In the genomic region with DNA sequence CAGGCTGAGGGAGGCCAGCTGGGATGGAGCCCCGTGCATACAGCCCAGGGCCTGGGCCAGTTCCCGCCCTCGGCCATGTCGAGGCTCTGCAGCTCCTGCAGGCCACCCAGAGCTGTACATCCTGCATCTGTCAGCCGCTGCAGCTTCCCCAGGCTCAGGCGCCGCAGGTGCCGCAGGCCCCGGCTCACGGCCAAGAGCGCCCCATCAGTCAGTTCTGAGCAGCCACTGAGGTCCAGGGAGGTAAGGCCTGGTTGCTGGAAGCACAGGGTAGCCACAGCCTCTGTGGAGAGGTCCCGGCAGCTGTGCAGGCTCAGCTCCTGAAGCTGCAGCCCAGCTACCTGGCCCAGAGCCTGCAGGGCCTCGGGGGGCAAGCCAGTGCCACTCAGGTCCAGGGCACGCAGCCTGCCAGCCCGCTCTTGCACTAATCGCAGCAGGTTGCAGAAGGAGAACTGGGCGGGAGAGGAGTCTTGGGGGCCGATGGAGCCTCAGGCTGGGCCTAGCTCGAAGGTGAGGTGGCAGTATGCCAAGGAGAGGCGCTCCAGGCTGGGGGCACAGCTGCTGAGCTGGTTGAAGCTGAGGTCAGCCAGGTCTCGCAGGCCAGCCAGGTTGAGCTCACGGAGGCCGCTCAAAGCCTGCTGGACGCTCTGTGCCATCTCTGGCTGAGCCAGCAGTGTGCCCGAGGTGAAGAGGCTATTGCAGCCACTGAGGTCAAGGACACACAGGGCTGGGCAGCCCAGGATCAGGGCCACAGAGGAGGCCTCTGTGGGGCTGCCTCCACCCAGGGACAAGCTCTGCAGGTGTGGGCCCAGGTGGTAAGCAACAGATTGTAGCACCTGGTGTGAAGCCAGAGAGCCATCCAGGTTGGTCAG, we compare ENCODE assay signal across 18 cellular contexts. TPM values are rescaled to one million over a fixed set of nuclear protein-coding genes. Genes with fewer than 3 reads are reported as not detected.
DNase-seq lines count a peak whose midpoint lies in the region; ATAC-seq and FAIRE-seq lines count a peak whose summit lies in the region.
"Had no signal": no experiment of that assay in that cellular context is flagged by ENCODE, and none has a peak within 500 bp of the region (broad histone marks: within the 10 kb centered on the region; RNA-seq: fewer than 3 reads in every experiment).

No MANE protein-coding gene starts in this region.

- H3K27ac Mint-ChIP-seq in activated CD4-positive, alpha-beta T cell treated with anti-CD3 and anti-CD28 coated beads, Interleukin-2, amount 10 ng/mL, durations not matched to agents 24 days and 14 days: peak overlapping the region; percentile 20

- no peak for FAIRE-seq in GM19239 (lab: Jason Lieb, UNC)

- no peaks in the 10 kb centered on the region for H3K9me3 ChIP-seq in SJCRH30 (replicated peaks)

- no peaks in the 10 kb centered on the region for H3K4me1 Mint-ChIP-seq in activated CD4-positive, alpha-beta T cell treated with anti-CD3 and anti-CD28 coated beads, Interleukin-2, amount 10 ng/mL, durations not matched to agents 24 days and 14 days

- H3K27me3 Mint-ChIP-seq in activated CD4-positive, alpha-beta T cell treated with anti-CD3 and anti-CD28 coated beads, Interleukin-2, amount 10 ng/mL, durations not matched to agents 24 days and 14 days: no peaks in the 10 kb centered on the region

- ATAC-seq in GM21423 (IDR thresholded peaks at IDR 0.05; ENCODE audit: unreplicated experiment) (no peak), GM21515 (IDR thresholded peaks at IDR 0.05; ENCODE audit: unreplicated experiment) (no peak)
- ATAC-seq: Panc1 had no signal

- no peak overlapping the region for H3K27ac ChIP-seq in SJCRH30
- H3K27ac ChIP-seq: C4-2B had no signal

- H3K36me3 ChIP-seq in SJCRH30: 0 out of 2 replicates have a peak, but pooled peaks cover 3% of the 10 kb centered on the region

- intact Hi-C loops in activated CD4-positive, alpha-beta T cell treated with anti-CD3 and anti-CD28 coated beads, Interleukin-2, amount 10 ng/mL, durations not matched to agents 24 days and 14 days (cut with micrococcal nuclease): no loop called here

- no peaks in the 10 kb centered on the region for H3K27me3 ChIP-seq in SJCRH30

- no peaks in the 10 kb centered on the region for H3K9me3 Mint-ChIP-seq in activated CD4-positive, alpha-beta T cell treated with anti-CD3 and anti-CD28 coated beads, Interleukin-2, amount 10 ng/mL, durations not matched to agents 24 days and 14 days

- H3K4me3 ChIP-seq in SJCRH30: no peak overlapping the region

- peaks cover 4% of the 10 kb centered on the region for H3K36me3 Mint-ChIP-seq in activated CD4-positive, alpha-beta T cell treated with anti-CD3 and anti-CD28 coated beads, Interleukin-2, amount 10 ng/mL, durations not matched to agents 24 days and 14 days (ENCODE audit: low read depth)

- no peak overlapping the region for H3K4me3 Mint-ChIP-seq in activated CD4-positive, alpha-beta T cell treated with anti-CD3 and anti-CD28 coated beads, Interleukin-2, amount 10 ng/mL, durations not matched to agents 24 days and 14 days

- peaks cover 5% of the 10 kb centered on the region; the same call in 1 of the 2 replicates for H3K4me1 ChIP-seq in SJCRH30

- DNase-seq in activated CD4-positive, alpha-beta T cell treated with anti-CD3 and anti-CD28 coated beads, Interleukin-2, amount 10 ng/mL, durations not matched to agents 24 days and 14 days: no peak
- no peak for DNase-seq in activated CD4-positive, alpha-beta T cell treated with anti-CD3 and anti-CD28 coated beads, Interleukin-2, amount 50 U/mL, for 4 hours
- DNase-seq in SJCRH30: peak; percentile 51 to 57
- peak; percentile 47 for DNase-seq in iPS-NIHi11 (ENCODE audit: low spot score)
- no peak for DNase-seq in GM19239 (ENCODE audit: insufficient read length, low spot score)
- DNase-seq: DMS153, HCEC 1CT, IMR-90, NCI-H1417 treated with DMSO at 0.1 percent for 48 hours, NCI-H2029, NCI-H2171 treated with DMSO at 0.1 percent for 48 hours, NCI-H748 treated with DMSO at 0.1 percent for 48 hours, SHP77 had no signal

RNA-seq across cellular contexts. Expression of gene ELMO3, which starts 11.4 kb away (rescaled TPM):
- total RNA-seq in activated CD4-positive, alpha-beta T cell treated with anti-CD3 and anti-CD28 coated beads, Interleukin-2, amount 10 ng/mL, durations not matched to agents 24 days and 14 days: 8.2 and 8.7 TPM in 2 replicates
- total RNA-seq in SJCRH30 (2014; rRNA removed; shearing (Covaris generic)): 0.84 and 1.8 TPM in 2 replicates

RNA-seq across cellular contexts. Expression of gene TMEM208, which starts 16.6 kb away (rescaled TPM):
- 65.0 and 65.6 TPM in 2 replicates for total RNA-seq in activated CD4-positive, alpha-beta T cell treated with anti-CD3 and anti-CD28 coated beads, Interleukin-2, amount 10 ng/mL, durations not matched to agents 24 days and 14 days
- total RNA-seq in SJCRH30 (2014; rRNA removed; shearing (Covaris generic)): 32.1 and 33.0 TPM in 2 replicates

RNA-seq across cellular contexts. Expression of gene E2F4, which starts 18.3 kb away (rescaled TPM):
- total RNA-seq in activated CD4-positive, alpha-beta T cell treated with anti-CD3 and anti-CD28 coated beads, Interleukin-2, amount 10 ng/mL, durations not matched to agents 24 days and 14 days: 165 and 166 TPM in 2 replicates
- 134 and 141 TPM in 2 replicates for total RNA-seq in SJCRH30 (2014; rRNA removed; shearing (Covaris generic))

RNA-seq across cellular contexts. Expression of gene EXOC3L1, which starts 20.4 kb away (rescaled TPM):
- 0.12 TPM in 1 of 2 replicates, not detected in the other for total RNA-seq in activated CD4-positive, alpha-beta T cell treated with anti-CD3 and anti-CD28 coated beads, Interleukin-2, amount 10 ng/mL, durations not matched to agents 24 days and 14 days
- total RNA-seq in SJCRH30 (2014; rRNA removed; shearing (Covaris generic)): 1.5 and 2.0 TPM in 2 replicates
- total RNA-seq: IMR-90, NCI-H460 had no signal

RNA-seq across cellular contexts. Expression of gene MATCAP1, which starts 26.5 kb away (rescaled TPM):
- total RNA-seq in activated CD4-positive, alpha-beta T cell treated with anti-CD3 and anti-CD28 coated beads, Interleukin-2, amount 10 ng/mL, durations not matched to agents 24 days and 14 days: 51.3 and 55.1 TPM in 2 replicates
- total RNA-seq in SJCRH30 (2014; rRNA removed; shearing (Covaris generic)): 20.5 and 23.8 TPM in 2 replicates

Comparison
In these comparisons a context has a peak if more than half of its experiments do, and no peak if none do; other contexts are left out.
1. DNase-seq: peak in SJCRH30 (2 of 2) and iPS-NIHi11 (single experiment); none in activated CD4-positive, alpha-beta T cell treated with anti-CD3 and anti-CD28 coated beads, Interleukin-2, amount 10 ng/mL, durations not matched to agents 24 days and 14 days (single experiment), activated CD4-positive, alpha-beta T cell treated with anti-CD3 and anti-CD28 coated beads, Interleukin-2, amount 50 U/mL, for 4 hours (0 of 2) and GM19239 (single experiment).